In genomic region chr1:158175915-158176314, GRCh38 we compare ENCODE assay signal across 2 cellular contexts. TPM values are rescaled to one million over a fixed set of nuclear protein-coding genes. Genes with fewer than 3 reads are reported as not detected.
"Had no signal": no experiment of that assay in that cellular context is flagged by ENCODE, and none has a peak within 500 bp of the region (broad histone marks: within the 10 kb centered on the region; RNA-seq: fewer than 3 reads in every experiment).

No MANE protein-coding gene starts in this region.

RNA-seq across cellular contexts. Expression of gene CD1D, which starts 4.8 kb away (rescaled TPM):
- total RNA-seq: neural crest cell, osteoblast had no signal
